32 cellular contexts compared by ENCODE assay signal in genomic region chr6:92469429-92469828, GRCh38.
"Had no signal": no experiment of that assay in that cellular context is flagged by ENCODE, and none has a peak within 500 bp of the region (broad histone marks: within the 10 kb centered on the region; RNA-seq: fewer than 3 reads in every experiment).

No MANE protein-coding gene starts in this region.

- H3K27ac ChIP-seq: adrenal gland, ascending aorta, body of pancreas, brain microvascular endothelial cell, breast epithelium, cardiac muscle cell had no signal

- H3K36me3 ChIP-seq: adrenal gland, ascending aorta, brain microvascular endothelial cell, breast epithelium, cardiac muscle cell had no signal

- H3K27me3 ChIP-seq: adrenal gland, ascending aorta, body of pancreas, brain microvascular endothelial cell, breast epithelium, cardiac muscle cell had no signal

- H3K4me1 ChIP-seq: adrenal gland, ascending aorta, body of pancreas, breast epithelium had no signal

- H3K9me3 ChIP-seq: adrenal gland had no signal

- DNase-seq: activated effector memory CD4-positive, alpha-beta T cell treated with anti-CD3 and anti-CD28 coated beads, Interleukin-2, amount 50 U/mL, for 16 hours; activated effector memory CD4-positive, alpha-beta T cell treated with Interleukin-2 at 50 U/mL for 16 hours; activated gamma-delta T cell; activated gamma-delta T cell treated with Interleukin-2 at 50 U/mL for 16 hours; activated naive CD4-positive, alpha-beta T cell; activated naive CD4-positive, alpha-beta T cell treated with anti-CD3 and anti-CD28 coated beads for 36 hours; activated naive CD4-positive, alpha-beta T cell treated with anti-CD3 and anti-CD28 coated beads, Interleukin-2, amount 10 ng/mL, durations not matched to agents 7 days and 5 days; activated naive CD4-positive, alpha-beta T cell treated with anti-CD3 and anti-CD28 coated beads, Interleukin-2, amount 50 U/mL, for 16 hours; activated naive CD4-positive, alpha-beta T cell treated with Interleukin-2 at 50 U/mL for 16 hours; activated naive CD8-positive, alpha-beta T cell treated with anti-CD3 and anti-CD28 coated beads for 36 hours; activated naive CD8-positive, alpha-beta T cell treated with anti-CD3 and anti-CD28 coated beads, Interleukin-2, amount 10 ng/mL, durations not matched to agents 7 days and 5 days; activated naive CD8-positive, alpha-beta T cell treated with anti-CD3 and anti-CD28 coated beads, Interleukin-2, amount 50 U/mL, for 24 hours; activated T-cell treated with anti-CD3 and anti-CD28 coated beads, Interleukin-2, amount 50 U/mL, for 1 hour; activated T-cell treated with anti-CD3 and anti-CD28 coated beads, Interleukin-2, amount 50 U/mL, for 24 hours; activated T-cell treated with anti-CD3 and anti-CD28 coated beads, Interleukin-2, amount 50 U/mL, for 4 hours; activated T-cell treated with anti-CD3 and anti-CD28 coated beads, Interleukin-2, amount 50 U/mL, for 48 hours; activated T-cell treated with anti-CD3 and anti-CD28 coated beads, Interleukin-2, amount 50 U/mL, for 72 hours; adrenal gland; amniotic stem cell; amygdala; anterior cingulate cortex; aorta; body of pancreas; brain microvascular endothelial cell; caudate nucleus; central memory CD4-positive, alpha-beta T cell; cerebellar nuclear complex had no signal

- H3K4me3 ChIP-seq: adrenal gland, ascending aorta, body of pancreas, breast epithelium, cardiac muscle cell had no signal

- ATAC-seq: activated naive CD4-positive, alpha-beta T cell treated with anti-CD3 and anti-CD28 coated beads, Interleukin-2, amount 50 U/mL, for 72 hours; activated naive CD8-positive, alpha-beta T cell treated with anti-CD3 and anti-CD28 coated beads, Interleukin-2, amount 50 U/mL, for 24 hours; activated T-cell treated with anti-CD3 and anti-CD28 coated beads, Interleukin-2, amount 50 U/mL, for 4 hours; activated T-cell treated with anti-CD3 and anti-CD28 coated beads, Interleukin-2, amount 50 U/mL, for 72 hours; activated T-helper 17 cell treated with anti-CD3 and anti-CD28 coated beads, Interleukin-2, amount 50 U/mL, for 72 hours; body of pancreas had no signal
